ENCODE assay signal across 11 cellular contexts in genomic region chr4:112813790-112814189, GRCh38.
DNase-seq lines count a peak whose midpoint lies in the region; ATAC-seq, FAIRE-seq and TF ChIP-seq lines count a peak whose summit lies in the region.
"Had no signal": no experiment of that assay in that cellular context is flagged by ENCODE, and none has a peak within 500 bp of the region (broad histone marks: within the 10 kb centered on the region; RNA-seq: fewer than 3 reads in every experiment).

No MANE protein-coding gene starts in this region.

- TF ChIP-seq CTCF in fibroblast of villous mesenchyme (IDR thresholded peaks at IDR 0.05; ENCODE audit: insufficient read depth, low read depth, low read length) (no peak), upper lobe of right lung (IDR thresholded peaks at IDR 0.05) (no peak)

- no peaks in the 10 kb centered on the region for H3K4me1 ChIP-seq in upper lobe of right lung

- intact Hi-C loops in upper lobe of right lung (cut with DNase I): no loop called here

- no peaks in the 10 kb centered on the region for H3K36me3 ChIP-seq in upper lobe of right lung
- H3K36me3 ChIP-seq: gastrocnemius medialis had no signal

- H3K27ac ChIP-seq in upper lobe of right lung: no peak overlapping the region
- H3K27ac ChIP-seq: gastrocnemius medialis had no signal

- H3K4me3 ChIP-seq in fibroblast of villous mesenchyme (ENCODE audit: low read depth, low read length): no peak overlapping the region
- H3K4me3 ChIP-seq in upper lobe of right lung: no peak overlapping the region
- H3K4me3 ChIP-seq: gastrocnemius medialis had no signal

- peak; percentile 64 for FAIRE-seq in GM19239 (lab: Jason Lieb, UNC)

- no peaks in the 10 kb centered on the region for H3K27me3 ChIP-seq in upper lobe of right lung
- H3K27me3 ChIP-seq: gastrocnemius medialis had no signal

- H3K9me3 ChIP-seq in upper lobe of right lung: no peaks in the 10 kb centered on the region
- H3K9me3 ChIP-seq: gastrocnemius medialis had no signal

- ATAC-seq in HG03565 (IDR thresholded peaks at IDR 0.05; ENCODE audit: unreplicated experiment) (peak; percentile 38), HG03457 (IDR thresholded peaks at IDR 0.05; ENCODE audit: unreplicated experiment) (no peak), HG03354 (IDR thresholded peaks at IDR 0.05; ENCODE audit: poor library complexity, severe bottlenecking, unreplicated experiment) (no peak), upper lobe of right lung (no peak)
- ATAC-seq: gastrocnemius medialis had no signal

- peak; percentile 25 for DNase-seq in AG08396 (ENCODE audit: low spot score)
- no peak for DNase-seq in GM19239 (ENCODE audit: insufficient read length, low spot score)
- DNase-seq in fibroblast of villous mesenchyme (ENCODE audit: low read depth): peak; percentile 16
- no peak for DNase-seq in NCI-H82 treated with DMSO at 0.1 percent for 48 hours (lab: John Stamatoyannopoulos, UW; ENCODE audit: unreplicated experiment)
- no peak for DNase-seq in upper lobe of right lung
- DNase-seq: CD4-positive, alpha-beta memory T cell; gastrocnemius medialis; SHP77 had no signal

Comparison
In these comparisons a context has a peak if more than half of its experiments do, and no peak if none do; other contexts are left out.
1. DNase-seq: peak in AG08396 (single experiment) and fibroblast of villous mesenchyme (single experiment); none in GM19239 (single experiment), NCI-H82 treated with DMSO at 0.1 percent for 48 hours (single experiment) and upper lobe of right lung (single experiment).